Comparison of ENCODE assay signal across 8 cellular contexts in genomic region chr19:22052644-22053013, GRCh38. TPM values are rescaled to one million over a fixed set of nuclear protein-coding genes. Genes with fewer than 3 reads are reported as not detected.
A peak's percentile ranks its signal among the peaks of the same experiment; 100 is the strongest.
DNase-seq lines count a peak whose midpoint lies in the region; ATAC-seq and TF ChIP-seq lines count a peak whose summit lies in the region.

No MANE protein-coding gene starts in this region.

- peak; percentile 43 for ATAC-seq in CD4-positive, alpha-beta T cell (ENCODE audit: poor library complexity)
- ATAC-seq in HG02623 (IDR thresholded peaks at IDR 0.05; ENCODE audit: unreplicated experiment) (peak; percentile 20), left ventricle myocardium superior (peak; percentile 72), HG03342 (IDR thresholded peaks at IDR 0.05; ENCODE audit: unreplicated experiment) (no peak)

- no peaks in the 10 kb centered on the region for H3K4me1 ChIP-seq in testis

- H3K36me3 Mint-ChIP-seq in CD4-positive, alpha-beta T cell (ENCODE audit: low read depth), result peaks cover 26% of the 10 kb centered on the region
- H3K36me3 Mint-ChIP-seq in activated CD4-positive, alpha-beta memory T cell treated with anti-CD3 and anti-CD28 coated beads, Interleukin-2, amount 10 ng/mL, durations not matched to agents 7 days and 5 days (ENCODE audit: low read depth), result peaks cover 30% of the 10 kb centered on the region

- H3K27ac ChIP-seq in CD4-positive, alpha-beta T cell (ENCODE audit: low read depth, low read length), result no peak overlapping the region
- peak overlapping the region in 1 of 2 donors; percentile 72 for H3K27ac ChIP-seq in testis

- peak overlapping the region; percentile 90 for H3K27ac Mint-ChIP-seq in CD4-positive, alpha-beta T cell
- peak overlapping the region; percentile 85 for H3K27ac Mint-ChIP-seq in activated CD4-positive, alpha-beta memory T cell treated with anti-CD3 and anti-CD28 coated beads, Interleukin-2, amount 10 ng/mL, durations not matched to agents 7 days and 5 days

- H3K27me3 ChIP-seq in CD4-positive, alpha-beta T cell (ENCODE audit: control insufficient read depth, insufficient read depth, low read length), result no peaks in the 10 kb centered on the region
- H3K27me3 ChIP-seq in testis, result no peaks in the 10 kb centered on the region

- no peak for TF ChIP-seq CTCF in CD4-positive, alpha-beta T cell (IDR thresholded peaks at IDR 0.05)
- TF ChIP-seq CTCF in testis (IDR thresholded peaks at IDR 0.05), result no peak

- H3K4me3 ChIP-seq in testis, result peak overlapping the region; percentile 60 to 70

- DNase-seq in CD4-positive, alpha-beta T cell, result peak in 4 of 10 experiments; percentile 3 to 33 (median 4)
- peak; percentile 31 for DNase-seq in activated CD4-positive, alpha-beta memory T cell treated with anti-CD3 and anti-CD28 coated beads, Interleukin-2, amount 10 ng/mL, durations not matched to agents 7 days and 5 days
- peak; percentile 34 for DNase-seq in left ventricle myocardium superior
- DNase-seq in testis, result peak; percentile 35
- DNase-seq in mesenteric fat pad (ENCODE audit: low spot score), result no peak
- no peak for DNase-seq in NOMO-1 (lab: John Stamatoyannopoulos, UW; ENCODE audit: unreplicated experiment in 2 of 2)

- 0 to 3% methylated on average over 9 to 20 of the region's 20 CpGs for WGBS in testis, 2 donors

- H3K27me3 Mint-ChIP-seq in CD4-positive, alpha-beta T cell, result no peaks in the 10 kb centered on the region
- H3K27me3 Mint-ChIP-seq in activated CD4-positive, alpha-beta memory T cell treated with anti-CD3 and anti-CD28 coated beads, Interleukin-2, amount 10 ng/mL, durations not matched to agents 7 days and 5 days, result no peaks in the 10 kb centered on the region

- H3K9me3 ChIP-seq in CD4-positive, alpha-beta T cell (ENCODE audit: control insufficient read depth, low read length), result no peaks in the 10 kb centered on the region
- H3K9me3 ChIP-seq in testis, result no peaks in the 10 kb centered on the region

- CTCF ChIA-PET in CD4-positive, alpha-beta T cell (lab: Charles Lee), result interaction anchor here (0.6 kb wide), 1 partner anchor 55 kb away, joined by 4 read pairs; no protein-coding TSS in a partner anchor
- CTCF ChIA-PET in activated CD4-positive, alpha-beta memory T cell treated with anti-CD3 and anti-CD28 coated beads, Interleukin-2, amount 10 ng/mL, durations not matched to agents 7 days and 5 days (lab: Charles Lee), result interaction anchor here (0.5 to 1.2 kb wide), 2 partner anchors 44 to 201 kb away, joined by 3 read pairs; no protein-coding TSS in a partner anchor

- no peak for TF ChIP-seq POLR2A in testis (IDR thresholded peaks at IDR 0.05)

- peak overlapping the region; percentile 97 for H3K4me3 Mint-ChIP-seq in CD4-positive, alpha-beta T cell
- H3K4me3 Mint-ChIP-seq in activated CD4-positive, alpha-beta memory T cell treated with anti-CD3 and anti-CD28 coated beads, Interleukin-2, amount 10 ng/mL, durations not matched to agents 7 days and 5 days, result peak overlapping the region; percentile 91

- POLR2A ChIA-PET in CD4-positive, alpha-beta T cell (lab: Charles Lee), result interaction anchor here (0.8 to 1.9 kb wide), 22 partner anchors 9 to 1982 kb away, joined by 3 to 18 read pairs (median 6); partner anchors contain the start of genes ZNF100, ZNF208, ZNF429 and ZNF43
- POLR2A ChIA-PET in activated CD4-positive, alpha-beta memory T cell treated with anti-CD3 and anti-CD28 coated beads, Interleukin-2, amount 10 ng/mL, durations not matched to agents 7 days and 5 days (lab: Charles Lee), result interaction anchor here (0.7 to 2.6 kb wide), 16 partner anchors 9 to 1628 kb away, joined by 3 to 19 read pairs (median 5); partner anchors contain the start of genes ZNF100, ZNF429, ZNF43 and ZNF430

- H3K4me1 Mint-ChIP-seq in CD4-positive, alpha-beta T cell (ENCODE audit: low read depth), result peaks cover 13% of the 10 kb centered on the region
- H3K4me1 Mint-ChIP-seq in activated CD4-positive, alpha-beta memory T cell treated with anti-CD3 and anti-CD28 coated beads, Interleukin-2, amount 10 ng/mL, durations not matched to agents 7 days and 5 days, result peaks cover 5% of the 10 kb centered on the region

- H3K9me3 Mint-ChIP-seq in CD4-positive, alpha-beta T cell, result no peaks in the 10 kb centered on the region
- peaks cover 18% of the 10 kb centered on the region for H3K9me3 Mint-ChIP-seq in activated CD4-positive, alpha-beta memory T cell treated with anti-CD3 and anti-CD28 coated beads, Interleukin-2, amount 10 ng/mL, durations not matched to agents 7 days and 5 days

- no peaks in the 10 kb centered on the region for H3K36me3 ChIP-seq in testis (ENCODE audit: low read depth, missing control alignments)

- intact Hi-C loops in CD4-positive, alpha-beta T cell (cut with DNase I, micrococcal nuclease), result loop anchor here (2.0 to 10.0 kb wide), 3 partner anchors 198 to 582 kb away; partner anchors contain the start of genes ZNF100 (in 1 of the 2) and ZNF492 (in 1 of the 2)
- intact Hi-C loops in left ventricle myocardium superior (cut with micrococcal nuclease), result no loop called here
- intact Hi-C loops in testis (cut with DNase I; ENCODE audit: low total_unique reads), result no loop called here

RNA-seq across cellular contexts. Expression of gene ZNF257, which starts 0.3 kb away (rescaled TPM):
- 1 to 10 TPM; 2.4 to 2.9 TPM for total RNA-seq in CD4-positive, alpha-beta T cell
- total RNA-seq in activated CD4-positive, alpha-beta memory T cell treated with anti-CD3 and anti-CD28 coated beads, Interleukin-2, amount 10 ng/mL, durations not matched to agents 7 days and 5 days, result 1 to 10 TPM; 8.2 to 9.6 TPM
- total RNA-seq in left ventricle myocardium superior, result 0.99 TPM
- total RNA-seq in testis, result 1 to 10 TPM; 5.9 to 7.7 TPM
- 6.0 TPM for polyA plus RNA-seq in testis (ENCODE audit: insufficient read depth, low read depth, low replicate concordance)
- total RNA-seq in mesenteric fat pad, result 0.87 TPM

RNA-seq across cellular contexts. Expression of gene ZNF208, which starts 41.9 kb away (rescaled TPM):
- total RNA-seq in CD4-positive, alpha-beta T cell, result 1 to 10 TPM; 2.9 to 3.8 TPM
- total RNA-seq in activated CD4-positive, alpha-beta memory T cell treated with anti-CD3 and anti-CD28 coated beads, Interleukin-2, amount 10 ng/mL, durations not matched to agents 7 days and 5 days, result 1 to 10 TPM in 1 of 2 experiments, under 1 TPM in 1; 0.78 to 1.9 TPM
- total RNA-seq in left ventricle myocardium superior (25.5 TPM), testis (10 to 100 TPM; 27.6 to 48.2 TPM), mesenteric fat pad (5.2 TPM)
- 11.8 TPM for polyA plus RNA-seq in testis (ENCODE audit: insufficient read depth, low read depth, low replicate concordance)

Comparison
In these comparisons a context has a peak if more than half of its experiments do, and no peak if none do; other contexts are left out.
1. DNase-seq: peak in activated CD4-positive, alpha-beta memory T cell treated with anti-CD3 and anti-CD28 coated beads, Interleukin-2, amount 10 ng/mL, durations not matched to agents 7 days and 5 days (single experiment), left ventricle myocardium superior (single experiment) and testis (single experiment); none in mesenteric fat pad (single experiment) and NOMO-1 (0 of 2).
2. intact Hi-C loops: an anchor here in CD4-positive, alpha-beta T cell (2.0 to 10.0 kb wide); none called in left ventricle myocardium superior and testis.